19 cellular contexts compared by ENCODE assay signal in genomic region chr14:92460541-92460915, GRCh38. TPM values are rescaled to one million over a fixed set of nuclear protein-coding genes. Genes with fewer than 3 reads are reported as not detected.
A peak's percentile ranks its signal among the peaks of the same experiment; 100 is the strongest.
DNase-seq lines count a peak whose midpoint lies in the region; ATAC-seq, FAIRE-seq and TF ChIP-seq lines count a peak whose summit lies in the region.
"Had no signal": no experiment of that assay in that cellular context is flagged by ENCODE, and none has a peak within 500 bp of the region (broad histone marks: within the 10 kb centered on the region; RNA-seq: fewer than 3 reads in every experiment).

No MANE protein-coding gene starts in this region.

- H3K4me1 Mint-ChIP-seq in endothelial cell (ENCODE audit: unreplicated experiment), result peaks cover 57% of the 10 kb centered on the region

- H3K4me3 Mint-ChIP-seq in endothelial cell (ENCODE audit: unreplicated experiment), result no peak overlapping the region
- H3K4me3 Mint-ChIP-seq: stimulated activated memory B cell treated with anti-CD40 and anti-IgM and Interleukin-4, amounts not matched to agents 10 μg/mL and 1 μg/mL and 100 μg/mL, for 72 hours had no signal

- 70 to 81% (median 76%) methylated on average over 6 of the region's 6 CpGs for WGBS in psoas muscle, 3 donors

- TF ChIP-seq POLR2A in uterus (IDR thresholded peaks at IDR 0.05), result no peak

- H3K36me3 Mint-ChIP-seq in endothelial cell (ENCODE audit: low read depth, unreplicated experiment), result no peaks in the 10 kb centered on the region
- H3K36me3 Mint-ChIP-seq: stimulated activated memory B cell treated with anti-CD40 and anti-IgM and Interleukin-4, amounts not matched to agents 10 μg/mL and 1 μg/mL and 100 μg/mL, for 72 hours had no signal

- intact Hi-C loops in left ventricle myocardium inferior (cut with micrococcal nuclease), result no loop called here
- intact Hi-C loops in left ventricle myocardium superior (cut with micrococcal nuclease), result no loop called here
- intact Hi-C loops in psoas muscle (cut with DNase I), result no loop called here
- intact Hi-C loops in uterus (cut with DNase I; ENCODE audit: low total_unique reads), result no loop called here

- no peak for FAIRE-seq in D721Med (lab: Jason Lieb, UNC)
- FAIRE-seq: colon, GM12891 had no signal

- H3K27ac Mint-ChIP-seq in endothelial cell (ENCODE audit: unreplicated experiment), result peak overlapping the region; percentile 97
- H3K27ac Mint-ChIP-seq: activated T-helper 17 cell treated with anti-CD3 and anti-CD28 coated beads, Interleukin-2, amount 50 U/mL, for 72 hours; stimulated activated memory B cell treated with anti-CD40 and anti-IgM and Interleukin-4, amounts not matched to agents 10 μg/mL and 1 μg/mL and 100 μg/mL, for 72 hours had no signal

- peaks cover 35% of the 10 kb centered on the region for H3K4me1 ChIP-seq in left ventricle myocardium inferior
- no peaks in the 10 kb centered on the region for H3K4me1 ChIP-seq in psoas muscle
- no peaks in the 10 kb centered on the region for H3K4me1 ChIP-seq in uterus
- H3K4me1 ChIP-seq: SJCRH30 had no signal

- no peaks in the 10 kb centered on the region for H3K36me3 ChIP-seq in left ventricle myocardium inferior
- H3K36me3 ChIP-seq in psoas muscle (ENCODE audit: insufficient read depth in 1 of 2, low read depth in 1 of 2), result no peaks in the 10 kb centered on the region
- H3K36me3 ChIP-seq in uterus, result no peaks in the 10 kb centered on the region
- H3K36me3 ChIP-seq: SJCRH30 had no signal

- H3K4me3 ChIP-seq in left ventricle myocardium inferior (peak overlapping the region; percentile 27), psoas muscle (no peak overlapping the region), uterus (no peak overlapping the region)
- H3K4me3 ChIP-seq: SJCRH30 had no signal

- no peaks in the 10 kb centered on the region for H3K27me3 ChIP-seq in left ventricle myocardium inferior (ENCODE audit: low read depth)
- no peaks in the 10 kb centered on the region for H3K27me3 ChIP-seq in psoas muscle (ENCODE audit: insufficient read depth in 3 of 3, low read length in 2 of 3)
- H3K27me3 ChIP-seq in uterus, result no peaks in the 10 kb centered on the region
- H3K27me3 ChIP-seq: SJCRH30 had no signal

- H3K27me3 Mint-ChIP-seq in endothelial cell (ENCODE audit: unreplicated experiment), result peaks cover 13% of the 10 kb centered on the region

- H3K9me3 Mint-ChIP-seq in endothelial cell (ENCODE audit: unreplicated experiment), result no peaks in the 10 kb centered on the region
- H3K9me3 Mint-ChIP-seq: activated T-helper 17 cell treated with anti-CD3 and anti-CD28 coated beads, Interleukin-2, amount 50 U/mL, for 72 hours; stimulated activated memory B cell treated with anti-CD40 and anti-IgM and Interleukin-4, amounts not matched to agents 10 μg/mL and 1 μg/mL and 100 μg/mL, for 72 hours had no signal

- DNase-seq in left ventricle myocardium inferior (no peak), left ventricle myocardium superior (no peak), endothelial cell (ENCODE audit: low spot score) (no peak), psoas muscle (no peak), uterus (no peak), D721Med (ENCODE audit: insufficient read length, low spot score) (no peak), dedifferentiated amniotic fluid mesenchymal stem cell (ENCODE audit: extremely low spot score) (no peak)
- DNase-seq: activated CD4-positive, alpha-beta T cell treated with anti-CD3 and anti-CD28 coated beads, Interleukin-2, amount 50 U/mL, for 48 hours; KG1; mammary epithelial cell; NCI-H1105 treated with DMSO at 0.1 percent for 48 hours; SJCRH30 had no signal

- H3K27ac ChIP-seq in left ventricle myocardium inferior (replicated peaks), result peak overlapping the region; percentile 92
- peak overlapping the region; percentile 55 for H3K27ac ChIP-seq in psoas muscle
- peak overlapping the region; percentile 40 to 55 for H3K27ac ChIP-seq in uterus
- H3K27ac ChIP-seq: SJCRH30 had no signal

- H3K9me3 ChIP-seq in left ventricle myocardium inferior (replicated peaks) (no peaks in the 10 kb centered on the region), psoas muscle (no peaks in the 10 kb centered on the region), uterus (no peaks in the 10 kb centered on the region)
- H3K9me3 ChIP-seq: SJCRH30 had no signal

- ATAC-seq in left ventricle myocardium superior (no peak), psoas muscle (no peak), GM21515 (IDR thresholded peaks at IDR 0.05; ENCODE audit: unreplicated experiment) (no peak)
- ATAC-seq: esophagus mucosa had no signal

- TF ChIP-seq CTCF in left ventricle myocardium inferior (IDR thresholded peaks at IDR 0.05; ENCODE audit: borderline replicate concordance) (no peak), endothelial cell (IDR thresholded peaks at IDR 0.05; ENCODE audit: unreplicated experiment) (peak; percentile 1), psoas muscle (IDR thresholded peaks at IDR 0.05) (no peak), uterus (IDR thresholded peaks at IDR 0.05) (no peak), D721Med (IDR thresholded peaks at IDR 0.05; ENCODE audit: insufficient read depth, missing control alignments) (no peak)

RNA-seq across cellular contexts. Expression of gene RIN3, which starts 53.1 kb away (rescaled TPM):
- total RNA-seq in left ventricle myocardium inferior (13.8 TPM), left ventricle myocardium superior (14.7 TPM), endothelial cell (ENCODE audit: unreplicated experiment) (25.8 TPM), psoas muscle (1 to 10 TPM; 3.8 to 8.7 (median 5.1) TPM), uterus (10 to 100 TPM in 2 of 4 donors, 1 to 10 TPM in 2; 6.2 to 29.8 (median 12.2) TPM)
- 1 to 10 TPM; 1.2 to 2.9 (median 1.5) TPM for polyA plus RNA-seq in psoas muscle
- total RNA-seq: SJCRH30 had no signal
- polyA plus RNA-seq: neural cell had no signal
